ENCODE assay signal across 1 cellular context in genomic region chr16:19717781-19718623, GRCh38.
TF ChIP-seq lines count a peak whose summit lies in the region.

IQCK (plus strand) TSS chr16:19718271; CDS start chr16:19718307, 36 bp downstream.
A gene with protein sequence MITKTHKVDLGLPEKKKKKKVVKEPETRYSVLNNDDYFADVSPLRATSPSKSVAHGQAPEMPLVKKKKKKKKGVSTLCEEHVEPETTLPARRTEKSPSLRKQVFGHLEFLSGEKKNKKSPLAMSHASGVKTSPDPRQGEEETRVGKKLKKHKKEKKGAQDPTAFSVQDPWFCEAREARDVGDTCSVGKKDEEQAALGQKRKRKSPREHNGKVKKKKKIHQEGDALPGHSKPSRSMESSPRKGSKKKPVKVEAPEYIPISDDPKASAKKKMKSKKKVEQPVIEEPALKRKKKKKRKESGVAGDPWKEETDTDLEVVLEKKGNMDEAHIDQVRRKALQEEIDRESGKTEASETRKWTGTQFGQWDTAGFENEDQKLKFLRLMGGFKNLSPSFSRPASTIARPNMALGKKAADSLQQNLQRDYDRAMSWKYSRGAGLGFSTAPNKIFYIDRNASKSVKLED (minus strand): TSS chr16:19718227. CDS start chr16:19715035, 3,192 bp downstream.

TF ChIP-seq in HepG2, 621 proteins besides CTCF, POLR2A, EP300 and RAD21 (continued from another document):
- no peak for TF ChIP-seq BCLAF1 (IDR thresholded peaks at IDR 0.05)
- TF ChIP-seq THAP11 (CRISPR knock-in tag; IDR thresholded peaks at IDR 0.05) = peak; percentile 95
- TF ChIP-seq SALL1 (CRISPR knock-in tag; IDR thresholded peaks at IDR 0.05) = peak; percentile 90
- TF ChIP-seq NR3C1 (CRISPR knock-in tag; IDR thresholded peaks at IDR 0.05) = no peak
- TF ChIP-seq GMEB2 (CRISPR knock-in tag; IDR thresholded peaks at IDR 0.05; ENCODE audit: low read depth) = no peak; the same call in none of the 2 replicates
- TF ChIP-seq MAZ (IDR thresholded peaks at IDR 0.05; ENCODE audit: borderline replicate concordance, low read depth, low read length) = no peak; the same call in 1 of the 2 replicates
- TF ChIP-seq MAZ (CRISPR knock-in tag; IDR thresholded peaks at IDR 0.05; ENCODE audit: low read depth) = peak; percentile 96
- peak; percentile 42; the same call in 1 of the 2 replicates for TF ChIP-seq ZNF713 (CRISPR knock-in tag; IDR thresholded peaks at IDR 0.05)
- peak; percentile 95 for TF ChIP-seq ZNF691 (CRISPR knock-in tag; IDR thresholded peaks at IDR 0.05; ENCODE audit: borderline replicate concordance, low read depth)
- peak; percentile 74; the same call in 1 of the 2 replicates for TF ChIP-seq SRY (CRISPR knock-in tag; IDR thresholded peaks at IDR 0.05)
- peak; percentile 82 for TF ChIP-seq ZNF639 (CRISPR knock-in tag; conservative IDR thresholded peaks at IDR 0.05)
- TF ChIP-seq, protein P1, sequence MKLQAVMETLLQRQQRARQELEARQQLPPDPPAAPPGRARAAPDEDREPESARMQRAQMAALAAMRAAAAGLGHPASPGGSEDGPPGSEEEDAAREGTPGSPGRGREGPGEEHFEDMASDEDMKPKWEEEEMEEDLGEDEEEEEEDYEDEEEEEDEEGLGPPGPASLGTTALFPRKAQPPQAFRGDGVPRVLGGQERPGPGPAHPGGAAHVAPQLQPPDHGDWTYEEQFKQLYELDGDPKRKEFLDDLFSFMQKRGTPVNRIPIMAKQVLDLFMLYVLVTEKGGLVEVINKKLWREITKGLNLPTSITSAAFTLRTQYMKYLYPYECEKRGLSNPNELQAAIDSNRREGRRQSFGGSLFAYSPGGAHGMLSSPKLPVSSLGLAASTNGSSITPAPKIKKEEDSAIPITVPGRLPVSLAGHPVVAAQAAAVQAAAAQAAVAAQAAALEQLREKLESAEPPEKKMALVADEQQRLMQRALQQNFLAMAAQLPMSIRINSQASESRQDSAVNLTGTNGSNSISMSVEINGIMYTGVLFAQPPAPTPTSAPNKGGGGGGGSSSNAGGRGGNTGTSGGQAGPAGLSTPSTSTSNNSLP (IDR thresholded peaks at IDR 0.05; ENCODE audit: low read depth, low read length) = no peak
- peak; percentile 75 for TF ChIP-seq ZBED4 (CRISPR knock-in tag; IDR thresholded peaks at IDR 0.05; ENCODE audit: borderline replicate concordance)
- TF ChIP-seq, protein P2, sequence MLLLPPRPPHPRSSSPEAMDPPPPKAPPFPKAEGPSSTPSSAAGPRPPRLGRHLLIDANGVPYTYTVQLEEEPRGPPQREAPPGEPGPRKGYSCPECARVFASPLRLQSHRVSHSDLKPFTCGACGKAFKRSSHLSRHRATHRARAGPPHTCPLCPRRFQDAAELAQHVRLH (CRISPR knock-in tag; IDR thresholded peaks at IDR 0.05; ENCODE audit: borderline replicate concordance, low read depth) = peak; percentile 96
- TF ChIP-seq ZNF337 (CRISPR knock-in tag; IDR thresholded peaks at IDR 0.05; ENCODE audit: borderline replicate concordance, low read depth) = peak; percentile 77; the same call in 1 of the 2 replicates
- TF ChIP-seq, protein P3, sequence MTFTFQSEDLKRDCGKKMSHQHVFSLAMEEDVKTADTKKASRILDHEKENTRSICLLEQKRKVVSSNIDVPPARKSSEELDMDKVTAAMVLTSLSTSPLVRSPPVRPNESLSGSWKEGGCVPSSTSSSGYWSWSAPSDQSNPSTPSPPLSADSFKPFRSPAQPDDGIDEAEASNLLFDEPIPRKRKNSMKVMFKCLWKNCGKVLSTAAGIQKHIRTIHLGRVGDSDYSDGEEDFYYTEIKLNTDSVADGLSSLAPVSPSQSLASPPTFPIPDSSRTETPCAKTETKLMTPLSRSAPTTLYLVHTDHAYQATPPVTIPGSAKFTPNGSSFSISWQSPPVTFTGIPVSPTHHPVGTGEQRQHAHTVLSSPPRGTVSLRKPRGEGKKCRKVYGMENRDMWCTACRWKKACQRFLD (CRISPR knock-in tag; IDR thresholded peaks at IDR 0.05; ENCODE audit: borderline replicate concordance) = peak; percentile 84
- TF ChIP-seq, protein P4, sequence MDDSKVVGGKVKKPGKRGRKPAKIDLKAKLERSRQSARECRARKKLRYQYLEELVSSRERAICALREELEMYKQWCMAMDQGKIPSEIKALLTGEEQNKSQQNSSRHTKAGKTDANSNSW (CRISPR knock-in tag; IDR thresholded peaks at IDR 0.05; ENCODE audit: borderline replicate concordance) = peak; percentile 31; the same call in 1 of the 2 replicates
- TF ChIP-seq TOPORS (CRISPR knock-in tag; IDR thresholded peaks at IDR 0.05) = peak; percentile 91
- TF ChIP-seq ZNF703 (CRISPR knock-in tag; IDR thresholded peaks at IDR 0.05; ENCODE audit: borderline replicate concordance) = no peak
- TF ChIP-seq ZBTB25 (CRISPR knock-in tag; IDR thresholded peaks at IDR 0.05) = peak; percentile 97
- TF ChIP-seq PLSCR1 (CRISPR knock-in tag; IDR thresholded peaks at IDR 0.05; ENCODE audit: borderline replicate concordance) = no peak
- TF ChIP-seq MEIS2 (CRISPR knock-in tag; IDR thresholded peaks at IDR 0.05) = peak; percentile 23; the same call in 1 of the 2 replicates
- TF ChIP-seq KDM5A (IDR thresholded peaks at IDR 0.05; ENCODE audit: borderline replicate concordance, low read length) = peak; percentile 92
- no peak for TF ChIP-seq CREB1 (IDR thresholded peaks at IDR 0.05)
- TF ChIP-seq CREB1 (CRISPR knock-in tag; IDR thresholded peaks at IDR 0.05) = no peak
- TF ChIP-seq IKZF5 (CRISPR knock-in tag; IDR thresholded peaks at IDR 0.05) = peak; percentile 85
- TF ChIP-seq ZFP90 (CRISPR knock-in tag; IDR thresholded peaks at IDR 0.05; ENCODE audit: borderline replicate concordance) = peak; percentile 89; the same call in 1 of the 2 replicates
- no peak for TF ChIP-seq SIX1 (CRISPR knock-in tag; IDR thresholded peaks at IDR 0.05; ENCODE audit: borderline replicate concordance)
- no peak for TF ChIP-seq ZNF17 (CRISPR knock-in tag; IDR thresholded peaks at IDR 0.05)
- TF ChIP-seq REXO4 (CRISPR knock-in tag; IDR thresholded peaks at IDR 0.05; ENCODE audit: borderline replicate concordance) = peak; percentile 77; the same call in 1 of the 2 replicates
- TF ChIP-seq NBN (conservative IDR thresholded peaks at IDR 0.05) = no peak
- TF ChIP-seq RELA (CRISPR knock-in tag; IDR thresholded peaks at IDR 0.05) = peak; percentile 83; the same call in 1 of the 2 replicates
